Comparison of ENCODE assay signal across 8 cellular contexts in the genomic region with DNA sequence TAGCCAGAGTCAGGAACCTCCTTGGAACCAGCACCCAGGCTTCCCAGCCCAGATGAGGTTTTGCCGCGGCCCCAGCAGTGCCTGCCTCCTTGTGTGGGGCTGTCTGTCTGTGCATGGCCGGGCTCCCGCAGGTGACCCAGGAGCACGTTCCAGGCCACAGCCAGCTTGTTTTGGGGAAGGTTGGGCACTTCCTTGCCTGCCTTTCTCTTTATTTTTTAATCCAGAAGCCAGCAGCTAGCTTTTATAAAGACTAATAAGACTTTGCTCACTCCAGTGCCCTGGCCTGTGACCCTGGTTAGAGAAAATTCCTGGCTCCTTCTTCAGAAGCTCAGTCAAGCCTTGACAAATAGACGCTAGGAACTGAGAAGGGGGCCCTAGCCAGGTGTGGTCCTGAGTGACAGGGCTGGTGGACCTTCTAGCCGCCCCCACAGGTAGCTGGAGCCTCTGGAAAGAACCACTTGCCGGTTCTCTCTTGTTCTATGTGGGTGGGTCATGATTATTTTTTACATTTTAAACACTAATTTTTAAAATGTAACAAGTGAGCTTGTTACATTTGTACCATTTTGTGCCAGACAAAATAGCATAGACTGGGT. TPM values are rescaled to one million over a fixed set of nuclear protein-coding genes. Genes with fewer than 3 reads are reported as not detected.
DNase-seq lines count a peak whose midpoint lies in the region; ATAC-seq and TF ChIP-seq lines count a peak whose summit lies in the region.

No MANE protein-coding gene starts in this region.

- H3K27me3 Mint-ChIP-seq in activated CD4-positive, alpha-beta T cell treated with anti-CD3 and anti-CD28 coated beads, Interleukin-2, amount 10 ng/mL, durations not matched to agents 7 days and 5 days, result no peaks in the 10 kb centered on the region
- H3K27me3 Mint-ChIP-seq in activated T-helper 1 cell treated with anti-CD3 and anti-CD28 coated beads, Interleukin-12 subunit alpha, Interleukin-12 subunit beta, Interleukin-2, Interleukin-4 antibody, amounts not matched to agents 30 ng/mL and 10 ng/mL and 1 ng/mL, durations not matched to agents 14 hours and 24 hours and 36 hours (ENCODE audit: insufficient read depth), result peaks cover 1% of the 10 kb centered on the region

- H3K36me3 Mint-ChIP-seq in activated CD4-positive, alpha-beta T cell treated with anti-CD3 and anti-CD28 coated beads, Interleukin-2, amount 10 ng/mL, durations not matched to agents 7 days and 5 days (ENCODE audit: low read depth), result peaks cover 15% of the 10 kb centered on the region
- H3K36me3 Mint-ChIP-seq in activated T-helper 1 cell treated with anti-CD3 and anti-CD28 coated beads, Interleukin-12 subunit alpha, Interleukin-12 subunit beta, Interleukin-2, Interleukin-4 antibody, amounts not matched to agents 30 ng/mL and 10 ng/mL and 1 ng/mL, durations not matched to agents 14 hours and 24 hours and 36 hours (ENCODE audit: low read depth), result peaks cover 6% of the 10 kb centered on the region

- peak overlapping the region; percentile 86 for H3K27ac Mint-ChIP-seq in activated CD4-positive, alpha-beta T cell treated with anti-CD3 and anti-CD28 coated beads, Interleukin-2, amount 10 ng/mL, durations not matched to agents 7 days and 5 days
- peak overlapping the region; percentile 83 for H3K27ac Mint-ChIP-seq in activated T-helper 1 cell treated with anti-CD3 and anti-CD28 coated beads, Interleukin-12 subunit alpha, Interleukin-12 subunit beta, Interleukin-2, Interleukin-4 antibody, amounts not matched to agents 30 ng/mL and 10 ng/mL and 1 ng/mL, durations not matched to agents 14 hours and 24 hours and 36 hours

- CTCF ChIA-PET in activated CD4-positive, alpha-beta T cell treated with anti-CD3 and anti-CD28 coated beads, Interleukin-2, amount 10 ng/mL, durations not matched to agents 7 days and 5 days (lab: Charles Lee), result interaction anchor here (1.0 to 1.8 kb wide), 7 partner anchors 8 to 493 kb away, joined by 3 to 6 read pairs (median 4); no protein-coding TSS in a partner anchor

- no peak for DNase-seq in activated CD4-positive, alpha-beta T cell treated with anti-CD3 and anti-CD28 coated beads, Interleukin-2, amount 10 ng/mL, durations not matched to agents 7 days and 5 days
- DNase-seq in activated CD4-positive, alpha-beta T cell treated with anti-CD3 and anti-CD28 coated beads, Interleukin-2, amount 50 U/mL, for 48 hours, result no peak
- no peak for DNase-seq in activated T-helper 1 cell treated with anti-CD3 and anti-CD28 coated beads, Interleukin-12 subunit alpha, Interleukin-12 subunit beta, Interleukin-2, Interleukin-4 antibody, amounts not matched to agents 30 ng/mL and 10 ng/mL and 1 ng/mL, durations not matched to agents 14 hours and 24 hours and 36 hours (ENCODE audit: low spot score)
- DNase-seq in kidney epithelial cell (ENCODE audit: low read depth), result no peak
- DNase-seq in testis, result no peak
- DNase-seq in SHP77 (lab: John Stamatoyannopoulos, UW), result no peak

- H3K4me3 ChIP-seq in kidney epithelial cell (ENCODE audit: low read depth, low read length), result peak overlapping the region; percentile 65
- H3K4me3 ChIP-seq in testis, result peak overlapping the region; percentile 65 to 83

- no peak for TF ChIP-seq POLR2A in testis (IDR thresholded peaks at IDR 0.05)

- H3K9me3 ChIP-seq in testis, result no peaks in the 10 kb centered on the region

- peaks cover 16% of the 10 kb centered on the region for H3K4me1 ChIP-seq in testis

- H3K27me3 ChIP-seq in kidney epithelial cell (ENCODE audit: control insufficient read depth, insufficient read depth, low read length) (peaks cover 3% of the 10 kb centered on the region), testis (no peaks in the 10 kb centered on the region)

- H3K4me3 Mint-ChIP-seq in activated CD4-positive, alpha-beta T cell treated with anti-CD3 and anti-CD28 coated beads, Interleukin-2, amount 10 ng/mL, durations not matched to agents 7 days and 5 days, result peak overlapping the region; percentile 90
- peak overlapping the region; percentile 96 for H3K4me3 Mint-ChIP-seq in activated T-helper 1 cell treated with anti-CD3 and anti-CD28 coated beads, Interleukin-12 subunit alpha, Interleukin-12 subunit beta, Interleukin-2, Interleukin-4 antibody, amounts not matched to agents 30 ng/mL and 10 ng/mL and 1 ng/mL, durations not matched to agents 14 hours and 24 hours and 36 hours

- POLR2A ChIA-PET in activated CD4-positive, alpha-beta T cell treated with anti-CD3 and anti-CD28 coated beads, Interleukin-2, amount 10 ng/mL, durations not matched to agents 7 days and 5 days (lab: Charles Lee), result no interaction called here

- TF ChIP-seq CTCF in kidney epithelial cell (IDR thresholded peaks at IDR 0.05; ENCODE audit: insufficient read depth, low read length, poor library complexity, severe bottlenecking) (no peak), testis (IDR thresholded peaks at IDR 0.05) (no peak)

- intact Hi-C loops in activated T-helper 1 cell treated with anti-CD3 and anti-CD28 coated beads, Interleukin-12 subunit alpha, Interleukin-12 subunit beta, Interleukin-2, Interleukin-4 antibody, amounts not matched to agents 30 ng/mL and 10 ng/mL and 1 ng/mL, durations not matched to agents 14 hours and 24 hours and 36 hours (cut with micrococcal nuclease), result loop anchor here (1.0 kb wide), 6 partner anchors 57 to 576 kb away; a partner anchor contains a TSS
- intact Hi-C loops in testis (cut with DNase I; ENCODE audit: low total_unique reads), result loop anchor here (10.0 kb wide), 1 partner anchor 255 kb away; no protein-coding TSS in a partner anchor

- ATAC-seq in GM18873 (IDR thresholded peaks at IDR 0.05; ENCODE audit: low FRiP score, unreplicated experiment), result no peak
- ATAC-seq in HG03460 (IDR thresholded peaks at IDR 0.05; ENCODE audit: unreplicated experiment), result no peak

- no peaks in the 10 kb centered on the region for H3K9me3 Mint-ChIP-seq in activated CD4-positive, alpha-beta T cell treated with anti-CD3 and anti-CD28 coated beads, Interleukin-2, amount 10 ng/mL, durations not matched to agents 7 days and 5 days
- no peaks in the 10 kb centered on the region for H3K9me3 Mint-ChIP-seq in activated T-helper 1 cell treated with anti-CD3 and anti-CD28 coated beads, Interleukin-12 subunit alpha, Interleukin-12 subunit beta, Interleukin-2, Interleukin-4 antibody, amounts not matched to agents 30 ng/mL and 10 ng/mL and 1 ng/mL, durations not matched to agents 14 hours and 24 hours and 36 hours

- peaks cover 37% of the 10 kb centered on the region for H3K4me1 Mint-ChIP-seq in activated CD4-positive, alpha-beta T cell treated with anti-CD3 and anti-CD28 coated beads, Interleukin-2, amount 10 ng/mL, durations not matched to agents 7 days and 5 days
- H3K4me1 Mint-ChIP-seq in activated T-helper 1 cell treated with anti-CD3 and anti-CD28 coated beads, Interleukin-12 subunit alpha, Interleukin-12 subunit beta, Interleukin-2, Interleukin-4 antibody, amounts not matched to agents 30 ng/mL and 10 ng/mL and 1 ng/mL, durations not matched to agents 14 hours and 24 hours and 36 hours (ENCODE audit: low read depth), result peaks cover 23% of the 10 kb centered on the region

- no peaks in the 10 kb centered on the region for H3K36me3 ChIP-seq in kidney epithelial cell (ENCODE audit: control insufficient read depth, insufficient read depth, low read length)
- H3K36me3 ChIP-seq in testis (ENCODE audit: low read depth, missing control alignments), result no peaks in the 10 kb centered on the region

- 33 to 53% methylated on average over 5 to 8 of the region's 8 CpGs for WGBS in testis, 2 donors

- H3K27ac ChIP-seq in testis, result peak overlapping the region; percentile 63 to 80

RNA-seq across cellular contexts. Expression of a gene that starts 0.8 kb away (rescaled TPM):
- 1 to 10 TPM; 2.4 to 3.4 TPM for total RNA-seq in activated CD4-positive, alpha-beta T cell treated with anti-CD3 and anti-CD28 coated beads, Interleukin-2, amount 10 ng/mL, durations not matched to agents 7 days and 5 days
- total RNA-seq in activated T-helper 1 cell treated with anti-CD3 and anti-CD28 coated beads, Interleukin-12 subunit alpha, Interleukin-12 subunit beta, Interleukin-2, Interleukin-4 antibody, amounts not matched to agents 30 ng/mL and 10 ng/mL and 1 ng/mL, durations not matched to agents 14 hours and 24 hours and 36 hours, result 6.6 and 6.8 TPM in 2 replicates
- total RNA-seq in kidney epithelial cell (3.6 TPM in 2 replicates), testis (10 to 100 TPM; 10.7 to 14.0 TPM)
- polyA plus RNA-seq in testis (ENCODE audit: insufficient read depth, low read depth, low replicate concordance), result 12.7 TPM
